1 cellular context compared by ENCODE assay signal in genomic region chr1:942864-943533, GRCh38.
TF ChIP-seq lines count a peak whose summit lies in the region.

No MANE protein-coding gene starts in this region.

TF ChIP-seq in HepG2, 621 proteins besides CTCF, POLR2A, EP300 and RAD21:
- TF ChIP-seq KDM2A (CRISPR knock-in tag; IDR thresholded peaks at IDR 0.05; ENCODE audit: borderline replicate concordance, low read depth) (peak; percentile 69; the same call in 1 of the 2 replicates), NONO (IDR thresholded peaks at IDR 0.05) (no peak), NONO (CRISPR knock-in tag; conservative IDR thresholded peaks at IDR 0.05) (0 out of 2 replicates have a peak, but pooled peaks have one; percentile 39), RBM22 (optimal IDR thresholded peaks at IDR 0.05; ENCODE audit: low read length) (peak; percentile 88), AGO2 (optimal IDR thresholded peaks at IDR 0.05; ENCODE audit: low read depth, low read length) (peak; percentile 84), ZHX1 (CRISPR knock-in tag; IDR thresholded peaks at IDR 0.05; ENCODE audit: low read depth) (no peak), ELF1 (CRISPR knock-in tag; IDR thresholded peaks at IDR 0.05) (no peak), RBFOX2 (IDR thresholded peaks at IDR 0.05; ENCODE audit: low read depth, low read length) (peak; percentile 23; the same call in 1 of the 2 replicates), BORCS8-MEF2B (CRISPR knock-in tag; IDR thresholded peaks at IDR 0.05) (no peak), PATZ1 (CRISPR knock-in tag; IDR thresholded peaks at IDR 0.05) (peak; percentile 44)
